Comparison of ENCODE assay signal across 8 cellular contexts in genomic region chr2:43131051-43131889, GRCh38.
DNase-seq lines count a peak whose midpoint lies in the region; ATAC-seq and TF ChIP-seq lines count a peak whose summit lies in the region.

No MANE protein-coding gene starts in this region.

- peak; percentile 42 for TF ChIP-seq CTCF in cardiac muscle cell (IDR thresholded peaks at IDR 0.05; ENCODE audit: low read depth, low read length)

- no peak overlapping the region for H3K27ac ChIP-seq in cardiac muscle cell

- intact Hi-C loops in sciatic nerve (cut with DNase I), result loop anchor here (10.0 kb wide), 1 partner anchor 94 kb away; the partner anchor contains the start of gene ZFP36L2

- no peak overlapping the region for H3K4me3 ChIP-seq in cardiac muscle cell

- peaks cover 8% of the 10 kb centered on the region for H3K4me1 ChIP-seq in cardiac muscle cell (ENCODE audit: low read depth)

- no peaks in the 10 kb centered on the region for H3K36me3 ChIP-seq in cardiac muscle cell

- peak; percentile 39 for ATAC-seq in HG03520 (IDR thresholded peaks at IDR 0.05; ENCODE audit: unreplicated experiment)
- ATAC-seq in activated naive CD4-positive, alpha-beta T cell treated with anti-CD3 and anti-CD28 coated beads, Interleukin-2, amount 50 U/mL, for 72 hours, result peak; percentile 47 to 79
- peak; percentile 43 for ATAC-seq in sciatic nerve
- ATAC-seq in HG03378 (IDR thresholded peaks at IDR 0.05; ENCODE audit: unreplicated experiment), result no peak

- no peaks in the 10 kb centered on the region for H3K9me3 Mint-ChIP-seq in activated naive CD4-positive, alpha-beta T cell treated with anti-CD3 and anti-CD28 coated beads, Interleukin-2, amount 50 U/mL, for 72 hours

- peaks cover 0 to 5% of the 10 kb centered on the region in 2 donors for H3K36me3 Mint-ChIP-seq in activated naive CD4-positive, alpha-beta T cell treated with anti-CD3 and anti-CD28 coated beads, Interleukin-2, amount 50 U/mL, for 72 hours

- no peaks in the 10 kb centered on the region for H3K27me3 ChIP-seq in cardiac muscle cell

- peak; percentile 34 for DNase-seq in NCI-H1092 treated with DMSO at 0.1 percent for 48 hours (lab: John Stamatoyannopoulos, UW)
- DNase-seq in NCI-H1092 (lab: John Stamatoyannopoulos, UW), result no peak
- peak; percentile 92 for DNase-seq in SKM-1 treated with dmso at 0.1 percent for 144 hours (lab: John Stamatoyannopoulos, UW; ENCODE audit: unreplicated experiment)
- peak; percentile 58 to 90 for DNase-seq in activated naive CD4-positive, alpha-beta T cell treated with anti-CD3 and anti-CD28 coated beads, Interleukin-2, amount 50 U/mL, for 72 hours (ENCODE audit: low spot score in 2 of 2)
- peak; percentile 49 to 87 for DNase-seq in cardiac muscle cell (ENCODE audit: low read depth in 1 of 2, low spot score in 1 of 2)
- no peak for DNase-seq in sciatic nerve (ENCODE audit: low spot score)

- no peaks in the 10 kb centered on the region for H3K9me3 ChIP-seq in cardiac muscle cell (ENCODE audit: low read depth)

- peak overlapping the region; percentile 29 to 84 for H3K27ac Mint-ChIP-seq in activated naive CD4-positive, alpha-beta T cell treated with anti-CD3 and anti-CD28 coated beads, Interleukin-2, amount 50 U/mL, for 72 hours

Comparison
In these comparisons a context has a peak if more than half of its experiments do, and no peak if none do; other contexts are left out.
1. DNase-seq: peak in NCI-H1092 treated with DMSO at 0.1 percent for 48 hours (single experiment), SKM-1 treated with dmso at 0.1 percent for 144 hours (single experiment), activated naive CD4-positive, alpha-beta T cell treated with anti-CD3 and anti-CD28 coated beads, Interleukin-2, amount 50 U/mL, for 72 hours (2 of 2) and cardiac muscle cell (2 of 2); none in NCI-H1092 (single experiment) and sciatic nerve (single experiment).